ENCODE assay signal across 18 cellular contexts in the genomic region with DNA sequence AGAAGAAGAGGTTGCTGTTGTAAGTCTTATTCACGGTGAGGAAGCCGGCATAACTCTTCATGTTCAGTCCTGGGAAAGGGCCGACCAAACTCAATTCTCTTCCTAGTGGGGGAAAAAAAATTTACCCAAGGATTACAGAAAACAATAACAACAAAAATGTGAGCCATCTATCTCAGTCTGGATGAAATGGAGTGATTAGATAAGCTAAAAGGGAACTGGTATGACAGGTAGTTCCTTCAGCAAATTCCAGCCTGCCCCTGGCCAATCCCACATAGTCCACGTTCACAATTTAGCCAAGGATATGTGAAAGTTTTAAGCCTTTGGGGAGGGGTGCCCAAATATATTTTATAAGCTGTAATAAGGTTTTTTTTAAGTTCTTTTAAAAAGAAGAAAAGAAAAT. TPM values are rescaled to one million over a fixed set of nuclear protein-coding genes. Genes with fewer than 3 reads are reported as not detected.
DNase-seq lines count a peak whose midpoint lies in the region; ATAC-seq, FAIRE-seq and TF ChIP-seq lines count a peak whose summit lies in the region.
"Had no signal": no experiment of that assay in that cellular context is flagged by ENCODE, and none has a peak within 500 bp of the region (broad histone marks: within the 10 kb centered on the region; RNA-seq: fewer than 3 reads in every experiment).

No MANE protein-coding gene starts in this region.

- H3K4me3 ChIP-seq in breast epithelium (no peak overlapping the region), RWPE2 (ENCODE audit: severe bottlenecking) (no peak overlapping the region), esophagus squamous epithelium (no peak overlapping the region)
- H3K4me3 ChIP-seq: GM23338 had no signal

- no peaks in the 10 kb centered on the region for H3K9me3 Mint-ChIP-seq in MCF 10A (ENCODE audit: unreplicated experiment)
- peaks cover 10% of the 10 kb centered on the region for H3K9me3 Mint-ChIP-seq in type B pancreatic cell
- no peaks in the 10 kb centered on the region for H3K9me3 Mint-ChIP-seq in endothelial cell (ENCODE audit: unreplicated experiment)
- H3K9me3 Mint-ChIP-seq: CD8-positive, alpha-beta memory T cell had no signal

- H3K27me3 Mint-ChIP-seq in MCF 10A (ENCODE audit: insufficient read depth, unreplicated experiment) (no peaks in the 10 kb centered on the region), type B pancreatic cell (peaks cover 4% of the 10 kb centered on the region), endothelial cell (ENCODE audit: unreplicated experiment) (peaks cover 1% of the 10 kb centered on the region)

- peaks cover 27% of the 10 kb centered on the region for H3K36me3 Mint-ChIP-seq in MCF 10A (ENCODE audit: insufficient read depth, unreplicated experiment)
- H3K36me3 Mint-ChIP-seq in type B pancreatic cell = peaks cover 15% of the 10 kb centered on the region
- H3K36me3 Mint-ChIP-seq in endothelial cell (ENCODE audit: low read depth, unreplicated experiment) = peaks cover 3% of the 10 kb centered on the region
- H3K36me3 Mint-ChIP-seq: CD8-positive, alpha-beta memory T cell; IgD-negative memory B cell had no signal

- intact Hi-C loops in MCF 10A (cut with micrococcal nuclease) = loop anchor here (1.0 to 5.0 kb wide), 3 partner anchors 80 to 296 kb away; a partner anchor contains a TSS
- intact Hi-C loops in breast epithelium (cut with DNase I; ENCODE audit: low total_unique reads) = no loop called here
- intact Hi-C loops in esophagus squamous epithelium (cut with DNase I) = no loop called here

- POLR2A ChIA-PET in MCF 10A (lab: Yijun Ruan, JAX) = interaction anchor here (0.9 to 2.6 kb wide), 4 partner anchors 9 to 233 kb away, joined by 4 to 13 read pairs (median 6); no protein-coding TSS in a partner anchor

- no peak overlapping the region for H3K27ac ChIP-seq in breast epithelium
- peak overlapping the region; percentile 43 for H3K27ac ChIP-seq in RWPE2 (ENCODE audit: poor library complexity, severe bottlenecking)
- H3K27ac ChIP-seq in esophagus squamous epithelium = peak overlapping the region in 3 of 4 donors; percentile 58 to 65 (median 61)
- H3K27ac ChIP-seq: 22Rv1 had no signal

- H3K27ac Mint-ChIP-seq in MCF 10A (ENCODE audit: low read depth, unreplicated experiment) (peak overlapping the region; percentile 84), type B pancreatic cell (peak overlapping the region; percentile 94), endothelial cell (ENCODE audit: unreplicated experiment) (no peak overlapping the region)
- H3K27ac Mint-ChIP-seq: CD8-positive, alpha-beta memory T cell; GM23338 had no signal

- WGBS in esophagus squamous epithelium, 2 donors = 46 to 60% methylated on average over 4 of the region's 4 CpGs

- CTCF ChIA-PET in MCF 10A (lab: Yijun Ruan, JAX) = interaction anchor here (0.6 to 23.6 kb wide), 13 partner anchors 11 to 317 kb away, joined by 3 to 712 read pairs (median 4); no protein-coding TSS in a partner anchor

- H3K36me3 ChIP-seq in breast epithelium (no peaks in the 10 kb centered on the region), RWPE2 (ENCODE audit: low read depth) (no peaks in the 10 kb centered on the region), esophagus squamous epithelium (no peaks in the 10 kb centered on the region)

- DNase-seq in MCF 10A (ENCODE audit: unreplicated experiment) (no peak), breast epithelium (ENCODE audit: low spot score in 2 of 2) (no peak), RWPE2 (ENCODE audit: low spot score) (no peak), esophagus squamous epithelium (lab: John Stamatoyannopoulos, UW) (no peak), type B pancreatic cell (ENCODE audit: extremely low spot score, unreplicated experiment) (no peak), endothelial cell (ENCODE audit: low spot score) (no peak), HTR-8/SVneo (ENCODE audit: insufficient read length, low spot score) (no peak)
- no peak for DNase-seq in activated naive CD4-positive, alpha-beta T cell treated with Interleukin-2 at 50 U/mL for 16 hours
- DNase-seq: CD8-positive, alpha-beta memory T cell; DMS79; EL; GDM1; H7 had no signal

- H3K4me1 ChIP-seq in breast epithelium (peaks cover 4 to 7% of the 10 kb centered on the region in 2 donors), RWPE2 (ENCODE audit: insufficient read depth, poor library complexity, severe bottlenecking) (peaks cover 28% of the 10 kb centered on the region), esophagus squamous epithelium (peaks cover 22 to 81% (median 40%) of the 10 kb centered on the region in 3 donors)

- TF ChIP-seq POLR2A in breast epithelium (IDR thresholded peaks at IDR 0.05) (no peak), esophagus squamous epithelium (IDR thresholded peaks at IDR 0.05) (no peak)

- no peaks in the 10 kb centered on the region for H3K27me3 ChIP-seq in breast epithelium
- no peaks in the 10 kb centered on the region for H3K27me3 ChIP-seq in RWPE2 (ENCODE audit: insufficient read depth, poor library complexity, severe bottlenecking)
- H3K27me3 ChIP-seq in esophagus squamous epithelium = no peaks in the 10 kb centered on the region

- H3K4me1 Mint-ChIP-seq in MCF 10A (ENCODE audit: insufficient read depth, unreplicated experiment) (peaks cover 51% of the 10 kb centered on the region), type B pancreatic cell (ENCODE audit: unreplicated experiment) (peaks cover 24% of the 10 kb centered on the region), endothelial cell (ENCODE audit: unreplicated experiment) (peaks cover 15% of the 10 kb centered on the region)

- no TSS peak for BruUV-seq in MCF 10A (replicated peaks; lab: Mats Ljungman, UMichigan)

- ATAC-seq in RWPE2 (ENCODE audit: low read depth) = no peak

- no peak for TF ChIP-seq CTCF in MCF 10A (IDR thresholded peaks at IDR 0.05; ENCODE audit: unreplicated experiment)
- TF ChIP-seq CTCF in breast epithelium (IDR thresholded peaks at IDR 0.05) = no peak
- no peak for TF ChIP-seq CTCF in RWPE2 (IDR thresholded peaks at IDR 0.05; ENCODE audit: poor library complexity, severe bottlenecking)
- TF ChIP-seq CTCF in esophagus squamous epithelium (IDR thresholded peaks at IDR 0.05) = no peak
- TF ChIP-seq CTCF in type B pancreatic cell (conservative IDR thresholded peaks at IDR 0.05) = no peak
- no peak for TF ChIP-seq CTCF in endothelial cell (IDR thresholded peaks at IDR 0.05; ENCODE audit: unreplicated experiment)

- no peak for FAIRE-seq in HTR-8/SVneo (lab: Jason Lieb, UNC)
- FAIRE-seq: GM12892, GM19239 had no signal

- H3K9me3 ChIP-seq in breast epithelium (no peaks in the 10 kb centered on the region), RWPE2 (ENCODE audit: severe bottlenecking) (no peaks in the 10 kb centered on the region), esophagus squamous epithelium (no peaks in the 10 kb centered on the region)

- H3K4me3 Mint-ChIP-seq in MCF 10A (ENCODE audit: unreplicated experiment) = peak overlapping the region; percentile 68
- H3K4me3 Mint-ChIP-seq in type B pancreatic cell = peak overlapping the region; percentile 70
- H3K4me3 Mint-ChIP-seq in endothelial cell (ENCODE audit: unreplicated experiment) = no peak overlapping the region
- H3K4me3 Mint-ChIP-seq: CD8-positive, alpha-beta memory T cell; GM23338; IgD-negative memory B cell had no signal

RNA-seq across cellular contexts. Expression of a gene that starts 33.6 kb away (rescaled TPM):
- total RNA-seq in MCF 10A (2022) (29.2 and 49.0 TPM in 2 replicates), breast epithelium (10 to 100 TPM; 11.4 to 44.2 (median 13.4) TPM), esophagus squamous epithelium (10 to 100 TPM in 2 of 4 donors, 1 to 10 TPM in 2; 3.9 to 34.1 (median 15.7) TPM), type B pancreatic cell (ENCODE audit: low replicate concordance) (30.2 and 44.2 TPM in 2 replicates), endothelial cell (ENCODE audit: unreplicated experiment) (21.8 TPM)

Comparison
In these comparisons a context has a peak if more than half of its experiments do, and no peak if none do; other contexts are left out.
1. H3K27ac ChIP-seq: peak in RWPE2 (single experiment) and esophagus squamous epithelium (3 of 4); none in breast epithelium (0 of 2).